10 cellular contexts compared by ENCODE assay signal in genomic region chr6:20978176-20978614, GRCh38.
A peak's percentile ranks its signal among the peaks of the same experiment; 100 is the strongest.
DNase-seq lines count a peak whose midpoint lies in the region; ATAC-seq, FAIRE-seq and TF ChIP-seq lines count a peak whose summit lies in the region.
"Had no signal": no experiment of that assay in that cellular context is flagged by ENCODE, and none has a peak within 500 bp of the region (broad histone marks: within the 10 kb centered on the region; RNA-seq: fewer than 3 reads in every experiment).

No MANE protein-coding gene starts in this region.

- FAIRE-seq in GM12891 (lab: Jason Lieb, UNC) = no peak

- no peaks in the 10 kb centered on the region for H3K27me3 Mint-ChIP-seq in activated T-cell treated with anti-CD3 and anti-CD28 coated beads, Interleukin-2, amount 50 U/mL, for 24 hours

- no peak overlapping the region for H3K27ac Mint-ChIP-seq in activated T-cell treated with anti-CD3 and anti-CD28 coated beads, Interleukin-2, amount 50 U/mL, for 24 hours

- H3K4me1 Mint-ChIP-seq in activated T-cell treated with anti-CD3 and anti-CD28 coated beads, Interleukin-2, amount 50 U/mL, for 24 hours (ENCODE audit: low read depth) = peaks cover 9% of the 10 kb centered on the region

- H3K36me3 Mint-ChIP-seq in activated T-cell treated with anti-CD3 and anti-CD28 coated beads, Interleukin-2, amount 50 U/mL, for 24 hours (ENCODE audit: low read depth) = peaks cover 31% of the 10 kb centered on the region

- TF ChIP-seq POLR2A in GM12891 (IDR thresholded peaks at IDR 0.05; ENCODE audit: low read depth, low read length) = no peak

- DNase-seq in GM12891 (ENCODE audit: insufficient read length, low spot score) (peak; percentile 1), fibroblast of the conjunctiva (ENCODE audit: low read depth) (peak; percentile 56), NCI-H345 treated with DMSO at 0.1 percent for 48 hours (lab: John Stamatoyannopoulos, UW; ENCODE audit: unreplicated experiment) (no peak), NCI-H1930 (lab: John Stamatoyannopoulos, UW) (no peak)
- DNase-seq in activated CD8-positive, alpha-beta memory T cell treated with anti-CD3 and anti-CD28 coated beads, Interleukin-2, amount 50 U/mL, for 4 hours = no peak
- DNase-seq in activated T-cell treated with anti-CD3 and anti-CD28 coated beads, Interleukin-2, amount 50 U/mL, for 24 hours = no peak
- DNase-seq: activated CD4-positive, alpha-beta T cell treated with anti-CD3 and anti-CD28 coated beads, Interleukin-2, amount 50 U/mL, for 1 hour; dorsolateral prefrontal cortex had no signal

- peaks cover 6% of the 10 kb centered on the region for H3K9me3 Mint-ChIP-seq in activated T-cell treated with anti-CD3 and anti-CD28 coated beads, Interleukin-2, amount 50 U/mL, for 24 hours

- peak; percentile 62 for ATAC-seq in GM21381 (IDR thresholded peaks at IDR 0.05; ENCODE audit: unreplicated experiment)
- ATAC-seq in HG03196 (IDR thresholded peaks at IDR 0.05; ENCODE audit: unreplicated experiment) = peak; percentile 74

- no peak overlapping the region for H3K4me3 Mint-ChIP-seq in activated T-cell treated with anti-CD3 and anti-CD28 coated beads, Interleukin-2, amount 50 U/mL, for 24 hours

TF ChIP-seq in GM12891, 5 proteins besides CTCF, POLR2A, EP300 and RAD21:
- TF ChIP-seq POU2F2 (IDR thresholded peaks at IDR 0.05; ENCODE audit: low read depth, low read length) (no peak), POLR2AphosphoS5 (IDR thresholded peaks at IDR 0.05; ENCODE audit: low read depth, low read length) (no peak), SPI1 (IDR thresholded peaks at IDR 0.05; ENCODE audit: low read depth, low read length) (no peak), PAX5 (IDR thresholded peaks at IDR 0.05; ENCODE audit: insufficient read depth, low read length, severe bottlenecking) (peak; percentile 63)

Comparison
In these comparisons a context has a peak if more than half of its experiments do, and no peak if none do; other contexts are left out.
1. DNase-seq: peak in GM12891 (single experiment) and fibroblast of the conjunctiva (single experiment); none in NCI-H345 treated with DMSO at 0.1 percent for 48 hours (single experiment), NCI-H1930 (0 of 2), activated CD8-positive, alpha-beta memory T cell treated with anti-CD3 and anti-CD28 coated beads, Interleukin-2, amount 50 U/mL, for 4 hours (single experiment) and activated T-cell treated with anti-CD3 and anti-CD28 coated beads, Interleukin-2, amount 50 U/mL, for 24 hours (single experiment).